ENCODE assay signal across 13 cellular contexts in genomic region chr10:23345861-23346260, GRCh38. TPM values are rescaled to one million over a fixed set of nuclear protein-coding genes. Genes with fewer than 3 reads are reported as not detected.
DNase-seq lines count a peak whose midpoint lies in the region; ATAC-seq and TF ChIP-seq lines count a peak whose summit lies in the region.
"Had no signal": no experiment of that assay in that cellular context is flagged by ENCODE, and none has a peak within 500 bp of the region (broad histone marks: within the 10 kb centered on the region; RNA-seq: fewer than 3 reads in every experiment).

No MANE protein-coding gene starts in this region.

- ATAC-seq in heart left ventricle = no peak
- no peak for ATAC-seq in Right ventricle myocardium inferior
- ATAC-seq: CD8-positive, alpha-beta T cell had no signal

- peak overlapping the region in 11 of 12 donors; percentile 7 to 87 (median 78) for H3K27ac ChIP-seq in heart left ventricle
- peak overlapping the region; percentile 31 to 94 (median 78) for H3K27ac ChIP-seq in tibial nerve
- H3K27ac ChIP-seq: transverse colon had no signal

- H3K36me3 ChIP-seq in heart left ventricle (no peaks in the 10 kb centered on the region), tibial nerve (no peaks in the 10 kb centered on the region)
- H3K36me3 ChIP-seq: transverse colon had no signal

- H3K9me3 ChIP-seq in heart left ventricle (no peaks in the 10 kb centered on the region), tibial nerve (no peaks in the 10 kb centered on the region)
- H3K9me3 ChIP-seq: transverse colon had no signal

- H3K27me3 ChIP-seq in heart left ventricle (peaks cover 0 to 24% (median 0%) of the 10 kb centered on the region in 9 donors), tibial nerve (peaks cover 0 to 5% of the 10 kb centered on the region in 2 donors)

- H3K4me1 ChIP-seq in heart left ventricle (peaks cover 0 to 40% (median 18%) of the 10 kb centered on the region in 12 donors), tibial nerve (peaks cover 0 to 33% (median 0%) of the 10 kb centered on the region in 4 donors)

- intact Hi-C loops in heart left ventricle (cut with DNase I) = loop anchor here in 5 of 10 donors (2.0 to 10.0 kb wide), 4 partner anchors 53 to 93 kb away; partner anchors contain the start of gene OTUD1 (in 4 of the 5)
- intact Hi-C loops in Right ventricle myocardium inferior (cut with DNase I) = no loop called here

- TF ChIP-seq EP300 in tibial nerve (IDR thresholded peaks at IDR 0.05) = peak; percentile 40 to 70

- TF ChIP-seq CTCF in heart left ventricle (IDR thresholded peaks at IDR 0.05) (no peak), tibial nerve (IDR thresholded peaks at IDR 0.05) (no peak), GM10248 (IDR thresholded peaks at IDR 0.05; ENCODE audit: control extremely low read depth, extremely low read depth, low read depth, missing control alignments) (no peak)

- POLR2A ChIA-PET in GM10248 (lab: Yijun Ruan, JAX) = no interaction called here

- CTCF ChIA-PET in GM10248 (lab: Yijun Ruan, JAX) = interaction anchor here (1.0 to 1.2 kb wide), 2 partner anchors 13 to 14 kb away, joined by 3 read pairs; no protein-coding TSS in a partner anchor

- TF ChIP-seq POLR2A in heart left ventricle (IDR thresholded peaks at IDR 0.05) (no peak), tibial nerve (IDR thresholded peaks at IDR 0.05) (no peak)

- WGBS in heart left ventricle, 4 donors = 57 to 62% (median 59%) methylated on average over 5 of the region's 5 CpGs
- WGBS in tibial nerve, 2 donors = 46 to 52% methylated on average over 5 of the region's 5 CpGs

- DNase-seq in heart left ventricle (no peak), Right ventricle myocardium inferior (ENCODE audit: missing footprints) (no peak), OCI-M1 (lab: John Stamatoyannopoulos, UW) (peak; percentile 28), fibroblast of peridontal ligament (ENCODE audit: extremely low read depth) (peak; percentile 51), tibial nerve (ENCODE audit: low spot score in 2 of 2) (no peak), GM10248 (ENCODE audit: extremely low spot score) (no peak), NCI-H774 (lab: John Stamatoyannopoulos, UW) (no peak), NCI-H69 (lab: John Stamatoyannopoulos, UW) (no peak)
- DNase-seq: activated CD4-positive, alpha-beta T cell treated with anti-CD3 and anti-CD28 coated beads, Interleukin-2, amount 50 U/mL, for 1 hour; CD8-positive, alpha-beta T cell; NCI-H524; transverse colon had no signal

- H3K4me3 ChIP-seq in heart left ventricle (no peak overlapping the region), tibial nerve (no peak overlapping the region)
- H3K4me3 ChIP-seq: transverse colon had no signal

RNA-seq across cellular contexts. Expression of gene C10orf67, which starts 1.3 kb away (rescaled TPM):
- total RNA-seq in heart left ventricle (under 1 TPM; 0.12 to 0.75 (median 0.43) TPM), Right ventricle myocardium inferior (0.51 TPM), tibial nerve (1 to 10 TPM in 1 of 4 donors, under 1 TPM in 3; 0.30 to 1.6 (median 0.64) TPM)
- under 1 TPM; 0.27 to 1.00 TPM for polyA plus RNA-seq in heart left ventricle
- total RNA-seq: CD8-positive, alpha-beta T cell; kidney epithelial cell; transverse colon had no signal

Comparison
In these comparisons a context has a peak if more than half of its experiments do, and no peak if none do; other contexts are left out.
1. DNase-seq: peak in OCI-M1 (single experiment) and fibroblast of peridontal ligament (single experiment); none in heart left ventricle (0 of 5), Right ventricle myocardium inferior (single experiment), tibial nerve (0 of 2), GM10248 (single experiment), NCI-H774 (single experiment) and NCI-H69 (single experiment).